ENCODE assay signal across 8 cellular contexts in genomic region chr9:95510610-95511231, GRCh38. TPM values are rescaled to one million over a fixed set of nuclear protein-coding genes. Genes with fewer than 3 reads are reported as not detected.
DNase-seq lines count a peak whose midpoint lies in the region; ATAC-seq, FAIRE-seq and TF ChIP-seq lines count a peak whose summit lies in the region.

No MANE protein-coding gene starts in this region.

- H3K36me3 Mint-ChIP-seq in endothelial cell (ENCODE audit: low read depth, unreplicated experiment) (peaks cover 4% of the 10 kb centered on the region), mesothelial cell of epicardium (no peaks in the 10 kb centered on the region)

- FAIRE-seq in HTR-8/SVneo (lab: Jason Lieb, UNC): peak; percentile 48

- ATAC-seq in GM21360 (IDR thresholded peaks at IDR 0.05; ENCODE audit: unreplicated experiment): peak; percentile 40

- peak overlapping the region; percentile 68 for H3K27ac Mint-ChIP-seq in endothelial cell (ENCODE audit: unreplicated experiment)
- H3K27ac Mint-ChIP-seq in mesothelial cell of epicardium: peak overlapping the region; percentile 98

- H3K9me3 Mint-ChIP-seq in endothelial cell (ENCODE audit: unreplicated experiment) (no peaks in the 10 kb centered on the region), mesothelial cell of epicardium (no peaks in the 10 kb centered on the region)

- peaks cover 30% of the 10 kb centered on the region for H3K4me1 Mint-ChIP-seq in endothelial cell (ENCODE audit: unreplicated experiment)
- peaks cover 27% of the 10 kb centered on the region for H3K4me1 Mint-ChIP-seq in mesothelial cell of epicardium

- TF ChIP-seq CTCF in endothelial cell (IDR thresholded peaks at IDR 0.05; ENCODE audit: unreplicated experiment) (no peak), mesothelial cell of epicardium (IDR thresholded peaks at IDR 0.05; ENCODE audit: unreplicated experiment) (no peak)

- DNase-seq in COLO829 (ENCODE audit: low spot score) (peak; percentile 71), HTR-8/SVneo (ENCODE audit: insufficient read length, low spot score) (peak; percentile 81), NOMO-1 treated with dmso at 0.1 percent for 144 hours (lab: John Stamatoyannopoulos, UW; ENCODE audit: unreplicated experiment) (peak; percentile 64), activated T-cell treated with anti-CD3 and anti-CD28 coated beads for 24 hours (ENCODE audit: low read depth) (peak; percentile 82), endothelial cell (ENCODE audit: low spot score) (peak; percentile 91), mesothelial cell of epicardium (ENCODE audit: low spot score in 2 of 2, unreplicated experiment in 2 of 2) (peak; percentile 93)
- peak; percentile 64 for DNase-seq in stimulated activated CD8-positive, alpha-beta memory T cell treated with anti-CD3 and anti-CD28 coated beads, Interleukin-15, amount 100 ng/mL, for 1 hour (ENCODE audit: low read depth)

- peak overlapping the region; percentile 95 for H3K4me3 Mint-ChIP-seq in endothelial cell (ENCODE audit: unreplicated experiment)
- H3K4me3 Mint-ChIP-seq in mesothelial cell of epicardium: peak overlapping the region; percentile 97

- peaks cover 11% of the 10 kb centered on the region for H3K27me3 Mint-ChIP-seq in endothelial cell (ENCODE audit: unreplicated experiment)
- peaks cover 43% of the 10 kb centered on the region for H3K27me3 Mint-ChIP-seq in mesothelial cell of epicardium (ENCODE audit: low read depth)

RNA-seq across cellular contexts. Expression of gene PTCH1, which starts 6.0 kb away (rescaled TPM):
- 24.1 TPM for total RNA-seq in endothelial cell (ENCODE audit: unreplicated experiment)
- 29.9 to 36.3 TPM (median 36.1 TPM) in 3 replicates for total RNA-seq in mesothelial cell of epicardium

Comparison
In these comparisons a context has a peak if more than half of its experiments do, and no peak if none do; other contexts are left out.
1. Peak in every context shown above with its lines: DNase-seq and ATAC-seq.